ENCODE assay signal across 9 cellular contexts in the genomic region with DNA sequence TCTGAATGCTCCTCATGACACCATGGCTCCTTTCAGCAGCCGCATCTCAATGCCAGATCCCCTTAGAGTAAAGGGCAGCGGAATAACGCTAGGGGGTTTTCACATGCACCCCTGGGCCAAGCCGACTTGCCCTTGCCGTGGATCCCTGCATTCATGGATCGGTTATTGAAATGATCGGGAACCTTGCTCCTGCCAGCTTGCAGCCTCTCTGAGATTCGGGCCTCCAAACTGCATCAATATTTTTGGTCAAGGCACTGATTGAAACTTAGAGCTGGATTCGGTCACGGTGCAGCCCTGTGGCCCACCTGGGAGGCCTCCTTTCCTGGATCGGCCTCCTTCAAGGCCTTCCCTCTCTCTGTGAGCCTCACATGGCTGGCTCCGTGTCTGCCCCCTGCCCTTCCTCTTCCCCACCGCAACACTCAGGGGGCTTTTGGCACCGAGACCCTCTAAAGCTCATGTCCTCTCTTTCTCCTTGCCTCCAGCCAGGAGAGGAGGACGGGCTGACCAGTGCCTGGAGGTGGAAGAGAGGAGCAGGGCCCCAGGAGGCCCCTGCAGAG. TPM values are rescaled to one million over a fixed set of nuclear protein-coding genes. Genes with fewer than 3 reads are reported as not detected.
DNase-seq lines count a peak whose midpoint lies in the region; ATAC-seq and TF ChIP-seq lines count a peak whose summit lies in the region.
"Had no signal": no experiment of that assay in that cellular context is flagged by ENCODE, and none has a peak within 500 bp of the region (broad histone marks: within the 10 kb centered on the region; RNA-seq: fewer than 3 reads in every experiment).

No MANE protein-coding gene starts in this region.

- ATAC-seq in activated CD8-positive, alpha-beta memory T cell treated with anti-CD3 and anti-CD28 coated beads, Interleukin-2, amount 10 ng/mL, durations not matched to agents 7 days and 5 days = no peak
- no peak for ATAC-seq in activated T-cell treated with anti-CD3 and anti-CD28 coated beads, Interleukin-2, amount 50 U/mL, for 72 hours (replicated peaks in 1 of 2)
- no peak for ATAC-seq in lower lobe of right lung
- no peak for ATAC-seq in thoracic aorta (ENCODE audit: insufficient number of reproducible peaks, low FRiP score, low read depth)
- ATAC-seq in GM21360 (IDR thresholded peaks at IDR 0.05; ENCODE audit: unreplicated experiment) = no peak
- no peak for ATAC-seq in HG02840 (IDR thresholded peaks at IDR 0.05; ENCODE audit: low FRiP score, unreplicated experiment)

- H3K27ac ChIP-seq in lower lobe of right lung (peak overlapping the region; percentile 79), thoracic aorta (peak overlapping the region in 1 of 2 donors; percentile 51)

- no peaks in the 10 kb centered on the region for H3K9me3 Mint-ChIP-seq in activated CD8-positive, alpha-beta memory T cell treated with anti-CD3 and anti-CD28 coated beads, Interleukin-2, amount 10 ng/mL, durations not matched to agents 7 days and 5 days (ENCODE audit: low read depth)
- H3K9me3 Mint-ChIP-seq in activated T-cell treated with anti-CD3 and anti-CD28 coated beads, Interleukin-2, amount 50 U/mL, for 72 hours = no peaks in the 10 kb centered on the region

- peak overlapping the region; percentile 93 for H3K4me3 Mint-ChIP-seq in activated CD8-positive, alpha-beta memory T cell treated with anti-CD3 and anti-CD28 coated beads, Interleukin-2, amount 10 ng/mL, durations not matched to agents 7 days and 5 days
- peak overlapping the region; percentile 77 to 92 for H3K4me3 Mint-ChIP-seq in activated T-cell treated with anti-CD3 and anti-CD28 coated beads, Interleukin-2, amount 50 U/mL, for 72 hours

- H3K4me1 ChIP-seq in lower lobe of right lung (peaks cover 68% of the 10 kb centered on the region), thoracic aorta (ENCODE audit: control insufficient read depth in 1 of 2, low read depth in 2 of 2) (peaks cover 2 to 5% of the 10 kb centered on the region in 2 donors)

- H3K27me3 Mint-ChIP-seq in activated CD8-positive, alpha-beta memory T cell treated with anti-CD3 and anti-CD28 coated beads, Interleukin-2, amount 10 ng/mL, durations not matched to agents 7 days and 5 days = no peaks in the 10 kb centered on the region
- H3K27me3 Mint-ChIP-seq in activated T-cell treated with anti-CD3 and anti-CD28 coated beads, Interleukin-2, amount 50 U/mL, for 72 hours (ENCODE audit: low read depth) = no peaks in the 10 kb centered on the region

- CTCF ChIA-PET in activated CD8-positive, alpha-beta memory T cell treated with anti-CD3 and anti-CD28 coated beads, Interleukin-2, amount 10 ng/mL, durations not matched to agents 7 days and 5 days (lab: Charles Lee) = interaction anchor here (1.2 to 17.6 kb wide), 7 partner anchors 8 to 160 kb away, joined by 4 to 709 read pairs (median 13); a partner anchor contains a TSS

- H3K27me3 ChIP-seq in lower lobe of right lung (ENCODE audit: low read depth) (no peaks in the 10 kb centered on the region), thoracic aorta (replicated peaks; ENCODE audit: insufficient read depth) (no peaks in the 10 kb centered on the region)

- intact Hi-C loops in lower lobe of right lung (cut with DNase I) = no loop called here

- TF ChIP-seq CTCF in lower lobe of right lung (IDR thresholded peaks at IDR 0.05) (no peak), thoracic aorta (IDR thresholded peaks at IDR 0.05) (no peak)

- H3K36me3 ChIP-seq in lower lobe of right lung (peaks cover 34% of the 10 kb centered on the region), thoracic aorta (no peaks in the 10 kb centered on the region)

- peaks cover 78% of the 10 kb centered on the region for H3K4me1 Mint-ChIP-seq in activated CD8-positive, alpha-beta memory T cell treated with anti-CD3 and anti-CD28 coated beads, Interleukin-2, amount 10 ng/mL, durations not matched to agents 7 days and 5 days
- H3K4me1 Mint-ChIP-seq in activated T-cell treated with anti-CD3 and anti-CD28 coated beads, Interleukin-2, amount 50 U/mL, for 72 hours (ENCODE audit: low read depth) = peaks cover 77% of the 10 kb centered on the region

- peak overlapping the region; percentile 96 for H3K27ac Mint-ChIP-seq in activated CD8-positive, alpha-beta memory T cell treated with anti-CD3 and anti-CD28 coated beads, Interleukin-2, amount 10 ng/mL, durations not matched to agents 7 days and 5 days
- H3K27ac Mint-ChIP-seq in activated T-cell treated with anti-CD3 and anti-CD28 coated beads, Interleukin-2, amount 50 U/mL, for 72 hours = peak overlapping the region; percentile 99

- peak overlapping the region; percentile 65 for H3K4me3 ChIP-seq in lower lobe of right lung
- peak overlapping the region; percentile 66 for H3K4me3 ChIP-seq in thoracic aorta

- H3K9me3 ChIP-seq in lower lobe of right lung (no peaks in the 10 kb centered on the region), thoracic aorta (no peaks in the 10 kb centered on the region)

- DNase-seq in activated CD8-positive, alpha-beta memory T cell treated with anti-CD3 and anti-CD28 coated beads, Interleukin-2, amount 10 ng/mL, durations not matched to agents 7 days and 5 days = no peak
- DNase-seq in activated CD8-positive, alpha-beta memory T cell treated with anti-CD3 and anti-CD28 coated beads, Interleukin-2, amount 50 U/mL, for 4 hours = no peak
- DNase-seq in activated T-cell treated with anti-CD3 and anti-CD28 coated beads, Interleukin-2, amount 50 U/mL, for 72 hours = no peak
- no peak for DNase-seq in lower lobe of right lung
- no peak for DNase-seq in thoracic aorta (ENCODE audit: low spot score)
- no peak for DNase-seq in RPMI8226

- H3K36me3 Mint-ChIP-seq in activated CD8-positive, alpha-beta memory T cell treated with anti-CD3 and anti-CD28 coated beads, Interleukin-2, amount 10 ng/mL, durations not matched to agents 7 days and 5 days = peaks cover 53% of the 10 kb centered on the region
- H3K36me3 Mint-ChIP-seq in activated T-cell treated with anti-CD3 and anti-CD28 coated beads, Interleukin-2, amount 50 U/mL, for 72 hours (ENCODE audit: insufficient read depth in 2 of 2) = peaks cover 8 to 15% of the 10 kb centered on the region in 2 donors

RNA-seq across cellular contexts. Expression of a gene that starts 1.8 kb away (rescaled TPM):
- 100 to 1,000 TPM; 283 to 367 TPM for total RNA-seq in activated CD8-positive, alpha-beta memory T cell treated with anti-CD3 and anti-CD28 coated beads, Interleukin-2, amount 10 ng/mL, durations not matched to agents 7 days and 5 days
- 100 to 1,000 TPM; 238 to 313 TPM for total RNA-seq in activated T-cell treated with anti-CD3 and anti-CD28 coated beads, Interleukin-2, amount 50 U/mL, for 72 hours
- total RNA-seq in lower lobe of right lung (209 TPM), thoracic aorta (10 to 100 TPM; 19.0 to 24.0 TPM)

RNA-seq across cellular contexts. Expression of a gene that starts 9.1 kb away (rescaled TPM):
- 100 to 1,000 TPM; 120 to 132 TPM for total RNA-seq in activated CD8-positive, alpha-beta memory T cell treated with anti-CD3 and anti-CD28 coated beads, Interleukin-2, amount 10 ng/mL, durations not matched to agents 7 days and 5 days
- 100 to 1,000 TPM; 259 to 301 TPM for total RNA-seq in activated T-cell treated with anti-CD3 and anti-CD28 coated beads, Interleukin-2, amount 50 U/mL, for 72 hours
- total RNA-seq in lower lobe of right lung (181 TPM), thoracic aorta (100 to 1,000 TPM; 370 to 416 TPM)

RNA-seq across cellular contexts. Expression of a gene that starts 9.3 kb away (rescaled TPM):
- total RNA-seq in activated CD8-positive, alpha-beta memory T cell treated with anti-CD3 and anti-CD28 coated beads, Interleukin-2, amount 10 ng/mL, durations not matched to agents 7 days and 5 days = not detected
- not detected for total RNA-seq in activated T-cell treated with anti-CD3 and anti-CD28 coated beads, Interleukin-2, amount 50 U/mL, for 72 hours
- total RNA-seq in lower lobe of right lung (not detected), thoracic aorta (not detected)
- total RNA-seq: mesenteric fat pad had no signal

RNA-seq across cellular contexts. Expression of a gene that starts 17.5 kb away (rescaled TPM):
- total RNA-seq in activated CD8-positive, alpha-beta memory T cell treated with anti-CD3 and anti-CD28 coated beads, Interleukin-2, amount 10 ng/mL, durations not matched to agents 7 days and 5 days = 100 to 1,000 TPM; 211 to 271 TPM
- total RNA-seq in activated T-cell treated with anti-CD3 and anti-CD28 coated beads, Interleukin-2, amount 50 U/mL, for 72 hours = 100 to 1,000 TPM; 296 to 348 TPM
- total RNA-seq in lower lobe of right lung (138 TPM), thoracic aorta (100 to 1,000 TPM; 103 to 139 TPM)

RNA-seq across cellular contexts. Expression of a gene that starts 17.8 kb away (rescaled TPM):
- total RNA-seq in activated CD8-positive, alpha-beta memory T cell treated with anti-CD3 and anti-CD28 coated beads, Interleukin-2, amount 10 ng/mL, durations not matched to agents 7 days and 5 days = 10 to 100 TPM; 59.9 to 69.5 TPM
- total RNA-seq in activated T-cell treated with anti-CD3 and anti-CD28 coated beads, Interleukin-2, amount 50 U/mL, for 72 hours = 10 to 100 TPM; 44.9 to 45.7 TPM
- 39.6 TPM for total RNA-seq in lower lobe of right lung
- 10 to 100 TPM; 31.5 to 31.7 TPM for total RNA-seq in thoracic aorta
